Comparison of ENCODE assay signal across 13 cellular contexts in the genomic region with DNA sequence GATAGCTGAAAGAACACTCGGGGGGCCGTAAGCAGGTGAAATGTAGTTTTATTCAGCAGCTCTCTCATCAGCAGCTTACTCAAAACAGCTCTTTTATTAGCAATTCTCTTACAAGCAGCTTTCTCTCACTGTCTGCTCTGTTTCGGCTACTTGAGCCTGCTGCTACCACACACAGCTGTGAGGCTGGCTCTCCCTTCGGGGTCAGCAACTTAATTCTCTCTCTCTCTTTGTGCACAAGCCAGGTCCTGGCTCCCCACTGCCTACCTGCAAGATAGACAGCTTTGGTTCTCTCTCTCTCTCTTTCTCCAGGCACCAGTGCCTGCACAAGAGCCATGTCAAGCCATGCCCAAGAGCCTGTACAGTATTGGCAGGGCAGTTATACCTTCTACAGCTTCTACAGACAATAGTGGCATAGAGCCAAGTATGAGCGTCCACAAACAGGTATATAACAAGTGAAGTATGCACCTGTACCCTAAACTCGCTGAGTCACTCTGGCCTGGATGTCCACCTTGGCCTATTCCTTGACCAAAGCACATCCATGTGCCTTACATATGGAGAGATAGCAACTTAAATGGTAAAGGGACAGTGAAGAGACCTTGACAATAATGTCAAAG.
"Had no signal": no experiment of that assay in that cellular context is flagged by ENCODE, and none has a peak within 500 bp of the region (broad histone marks: within the 10 kb centered on the region; RNA-seq: fewer than 3 reads in every experiment).

No MANE protein-coding gene starts in this region.

- H3K9me3 Mint-ChIP-seq: stimulated activated effector memory CD8-positive, alpha-beta T cell treated with anti-CD3 and anti-CD28 coated beads, Interleukin-12 subunit alpha, Interleukin-12 subunit beta, amount 100 ng/mL, for 72 hours had no signal

- H3K4me3 Mint-ChIP-seq: naive B cell; stimulated activated effector memory CD8-positive, alpha-beta T cell treated with anti-CD3 and anti-CD28 coated beads, Interleukin-12 subunit alpha, Interleukin-12 subunit beta, amount 100 ng/mL, for 72 hours had no signal

- H3K4me1 Mint-ChIP-seq: naive B cell; stimulated activated effector memory CD8-positive, alpha-beta T cell treated with anti-CD3 and anti-CD28 coated beads, Interleukin-12 subunit alpha, Interleukin-12 subunit beta, amount 100 ng/mL, for 72 hours had no signal

- H3K36me3 ChIP-seq: adrenal gland, colonic mucosa, gastroesophageal sphincter, right lobe of liver, tibial nerve, vagina had no signal

- H3K36me3 Mint-ChIP-seq: naive B cell; stimulated activated effector memory CD8-positive, alpha-beta T cell treated with anti-CD3 and anti-CD28 coated beads, Interleukin-12 subunit alpha, Interleukin-12 subunit beta, amount 100 ng/mL, for 72 hours had no signal

- H3K27ac ChIP-seq: adrenal gland, colonic mucosa, epithelial cell of prostate, gastroesophageal sphincter, right lobe of liver, tibial nerve, vagina had no signal

- H3K9me3 ChIP-seq: adrenal gland, colonic mucosa, gastroesophageal sphincter, right lobe of liver, tibial nerve, vagina had no signal

- ATAC-seq: gastroesophageal sphincter; right lobe of liver; stimulated activated effector memory CD8-positive, alpha-beta T cell treated with anti-CD3 and anti-CD28 coated beads, Interleukin-12 subunit alpha, Interleukin-12 subunit beta, amount 100 ng/mL, for 72 hours had no signal

- H3K4me3 ChIP-seq: adrenal gland, colonic mucosa, gastroesophageal sphincter, right lobe of liver, tibial nerve, vagina had no signal

- DNase-seq: activated naive CD4-positive, alpha-beta T cell treated with anti-CD3 and anti-CD28 coated beads, Interleukin-2, amount 50 U/mL, for 16 hours; colonic mucosa; effector CD8-positive, alpha-beta T cell; midbrain; naive B cell; right lobe of liver had no signal

- H3K27ac Mint-ChIP-seq: naive B cell; progenitor cell of endocrine pancreas; stimulated activated effector memory CD8-positive, alpha-beta T cell treated with anti-CD3 and anti-CD28 coated beads, Interleukin-12 subunit alpha, Interleukin-12 subunit beta, amount 100 ng/mL, for 72 hours had no signal

- H3K27me3 ChIP-seq: adrenal gland, colonic mucosa, right lobe of liver, tibial nerve, vagina had no signal

- H3K4me1 ChIP-seq: colonic mucosa, gastroesophageal sphincter, right lobe of liver, tibial nerve, vagina had no signal
